In genomic region chr16:85661131-85662035, GRCh38 we compare ENCODE assay signal across 2 cellular contexts.
TF ChIP-seq lines count a peak whose summit lies in the region.

No MANE protein-coding gene starts in this region.

TF ChIP-seq in WTC11, 78 proteins besides CTCF, POLR2A, EP300 and RAD21 (continued from another document):
- no peak for TF ChIP-seq ZSCAN18 (CRISPR knock-in tag; IDR thresholded peaks at IDR 0.05)

TF ChIP-seq in HepG2, 621 proteins besides CTCF, POLR2A, EP300 and RAD21 (continued from another document):
- peak; percentile 61 for TF ChIP-seq RBM22 (optimal IDR thresholded peaks at IDR 0.05; ENCODE audit: low read length)
